Comparison of ENCODE assay signal across 5 cellular contexts in genomic region chr17:28458881-28459280, GRCh38. TPM values are rescaled to one million over a fixed set of nuclear protein-coding genes. Genes with fewer than 3 reads are reported as not detected.
"Had no signal": no experiment of that assay in that cellular context is flagged by ENCODE, and none has a peak within 500 bp of the region (broad histone marks: within the 10 kb centered on the region; RNA-seq: fewer than 3 reads in every experiment).

No MANE protein-coding gene starts in this region.

RNA-seq across cellular contexts. Expression of gene SLC13A2, which starts 14.6 kb away (rescaled TPM):
- total RNA-seq: HepG2, HT-29, HT1080, IMR-90 had no signal

RNA-seq across cellular contexts. Expression of gene FOXN1, which starts 47.3 kb away (rescaled TPM):
- total RNA-seq: HepG2, HT-29, HT1080, IMR-90, K562 had no signal
